Comparison of ENCODE assay signal across 19 cellular contexts in the genomic region with DNA sequence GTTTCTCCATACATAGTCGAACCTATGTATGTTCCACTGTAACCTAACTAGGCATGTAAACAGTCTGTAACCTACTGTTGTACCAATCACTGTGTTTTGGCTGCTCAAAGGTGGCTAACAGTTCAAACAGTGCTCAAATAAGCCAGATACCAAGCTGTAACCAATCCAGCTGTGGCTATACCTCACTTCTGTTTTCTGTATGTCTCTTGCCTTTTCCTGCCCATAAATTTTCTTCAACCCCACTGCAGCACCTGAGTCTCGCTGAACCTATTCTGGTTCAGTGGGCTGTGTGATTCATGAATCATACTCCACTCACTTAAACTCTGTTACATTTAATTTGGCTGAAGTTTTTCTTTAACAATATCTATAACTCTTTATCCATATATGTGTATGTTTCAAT.
"Had no signal": no experiment of that assay in that cellular context is flagged by ENCODE, and none has a peak within 500 bp of the region (broad histone marks: within the 10 kb centered on the region; RNA-seq: fewer than 3 reads in every experiment).

No MANE protein-coding gene starts in this region.

- ATAC-seq: activated CD8-positive, alpha-beta T cell treated with anti-CD3 and anti-CD28 coated beads, Interleukin-2, amount 10 ng/mL, durations not matched to agents 7 days and 5 days; body of pancreas; effector memory CD8-positive, alpha-beta T cell; left cardiac atrium; pancreas; right lobe of liver had no signal

- DNase-seq: activated CD4-positive, alpha-beta T cell treated with anti-CD3 and anti-CD28 coated beads, Interleukin-2, amount 10 ng/mL, durations not matched to agents 24 days and 14 days; activated CD8-positive, alpha-beta T cell treated with anti-CD3 and anti-CD28 coated beads, Interleukin-2, amount 10 ng/mL, durations not matched to agents 7 days and 5 days; activated naive CD4-positive, alpha-beta T cell treated with Interleukin-2 at 50 U/mL for 16 hours; activated T-cell treated with anti-CD3 and anti-CD28 coated beads, Interleukin-2, amount 50 U/mL, for 24 hours; body of pancreas; effector memory CD8-positive, alpha-beta T cell; esophagus squamous epithelium; left cardiac atrium; pancreas; right lobe of liver; stimulated activated CD4-positive, alpha-beta T cell treated with anti-CD3 and anti-CD28 coated beads, Interleukin-4, amount 100 ng/mL, for 1 hour; upper lobe of left lung had no signal

- H3K4me3 ChIP-seq: body of pancreas, esophagus squamous epithelium, pancreas, right lobe of liver, smooth muscle cell, thoracic aorta, upper lobe of left lung had no signal

- H3K27me3 Mint-ChIP-seq: activated T-cell treated with anti-CD3 and anti-CD28 coated beads, Interleukin-2, amount 50 U/mL, for 24 hours had no signal

- H3K4me3 Mint-ChIP-seq: activated CD4-positive, alpha-beta T cell treated with anti-CD3 and anti-CD28 coated beads, Interleukin-2, amount 10 ng/mL, durations not matched to agents 24 days and 14 days; activated CD8-positive, alpha-beta T cell treated with anti-CD3 and anti-CD28 coated beads, Interleukin-2, amount 10 ng/mL, durations not matched to agents 7 days and 5 days; activated T-cell treated with anti-CD3 and anti-CD28 coated beads, Interleukin-2, amount 50 U/mL, for 24 hours; effector memory CD8-positive, alpha-beta T cell; T-helper 2 cell treated with Interferon-gamma antibody and Interleukin-4, amounts not matched to agents 5 μg/mL and 100 μg/mL, for 36 hours had no signal

- H3K9me3 ChIP-seq: esophagus squamous epithelium, neutrophil, pancreas, right lobe of liver, thoracic aorta, upper lobe of left lung had no signal

- H3K9me3 Mint-ChIP-seq: activated T-cell treated with anti-CD3 and anti-CD28 coated beads, Interleukin-2, amount 50 U/mL, for 24 hours; activated T-helper 2 cell treated with anti-CD3 and anti-CD28 coated beads, Interferon-gamma antibody, Interleukin-2, Interleukin-4, amounts not matched to agents 10 μg/mL and 5 μg/mL and 100 μg/mL, durations not matched to agents 14 hours and 24 hours and 36 hours; effector memory CD8-positive, alpha-beta T cell; natural killer cell treated with Interleukin-12 subunit alpha and Interleukin-12 subunit beta and Interleukin-15 and Interleukin-18, amount 100 ng/mL, for 72 hours; T-helper 2 cell treated with Interferon-gamma antibody and Interleukin-4, amounts not matched to agents 5 μg/mL and 100 μg/mL, for 36 hours had no signal

- H3K4me2 ChIP-seq: smooth muscle cell had no signal

- H3K36me3 ChIP-seq: esophagus squamous epithelium, neutrophil, pancreas, right lobe of liver, thoracic aorta, upper lobe of left lung had no signal

- H3K4me1 ChIP-seq: body of pancreas, esophagus squamous epithelium, pancreas, upper lobe of left lung had no signal

- FAIRE-seq: pancreas, TTC549 had no signal

- H3K27me3 ChIP-seq: body of pancreas, neutrophil, pancreas, right lobe of liver, upper lobe of left lung had no signal

- H3K27ac Mint-ChIP-seq: activated CD4-positive, alpha-beta T cell treated with anti-CD3 and anti-CD28 coated beads, Interleukin-2, amount 10 ng/mL, durations not matched to agents 24 days and 14 days; activated CD8-positive, alpha-beta T cell treated with anti-CD3 and anti-CD28 coated beads, Interleukin-2, amount 10 ng/mL, durations not matched to agents 7 days and 5 days; activated T-cell treated with anti-CD3 and anti-CD28 coated beads, Interleukin-2, amount 50 U/mL, for 24 hours; activated T-helper 2 cell treated with anti-CD3 and anti-CD28 coated beads, Interferon-gamma antibody, Interleukin-2, Interleukin-4, amounts not matched to agents 10 μg/mL and 5 μg/mL and 100 μg/mL, durations not matched to agents 14 hours and 24 hours and 36 hours; effector memory CD8-positive, alpha-beta T cell; natural killer cell treated with Interleukin-12 subunit alpha and Interleukin-12 subunit beta and Interleukin-15 and Interleukin-18, amount 100 ng/mL, for 72 hours; T-helper 2 cell treated with Interferon-gamma antibody and Interleukin-4, amounts not matched to agents 5 μg/mL and 100 μg/mL, for 36 hours had no signal

- H3K27ac ChIP-seq: body of pancreas, esophagus squamous epithelium, neutrophil, pancreas, right lobe of liver, thoracic aorta, upper lobe of left lung had no signal
